Comparison of ENCODE assay signal across 1 cellular context in genomic region chr14:76876076-76876475, GRCh38.
TF ChIP-seq lines count a peak whose summit lies in the region.

No MANE protein-coding gene starts in this region.

TF ChIP-seq in H1, 55 proteins besides CTCF, POLR2A, EP300 and RAD21:
- TF ChIP-seq GTF2F1 (IDR thresholded peaks at IDR 0.05; ENCODE audit: borderline replicate concordance, low read depth, low read length) (no peak), JUND (IDR thresholded peaks at IDR 0.05; ENCODE audit: low read length) (no peak), SIX5 (IDR thresholded peaks at IDR 0.05; ENCODE audit: low read depth, low read length) (no peak), TAF7 (optimal IDR thresholded peaks at IDR 0.05; ENCODE audit: borderline replicate concordance, low read depth, low read length) (no peak)
